ENCODE assay signal across 8 cellular contexts in the genomic region with DNA sequence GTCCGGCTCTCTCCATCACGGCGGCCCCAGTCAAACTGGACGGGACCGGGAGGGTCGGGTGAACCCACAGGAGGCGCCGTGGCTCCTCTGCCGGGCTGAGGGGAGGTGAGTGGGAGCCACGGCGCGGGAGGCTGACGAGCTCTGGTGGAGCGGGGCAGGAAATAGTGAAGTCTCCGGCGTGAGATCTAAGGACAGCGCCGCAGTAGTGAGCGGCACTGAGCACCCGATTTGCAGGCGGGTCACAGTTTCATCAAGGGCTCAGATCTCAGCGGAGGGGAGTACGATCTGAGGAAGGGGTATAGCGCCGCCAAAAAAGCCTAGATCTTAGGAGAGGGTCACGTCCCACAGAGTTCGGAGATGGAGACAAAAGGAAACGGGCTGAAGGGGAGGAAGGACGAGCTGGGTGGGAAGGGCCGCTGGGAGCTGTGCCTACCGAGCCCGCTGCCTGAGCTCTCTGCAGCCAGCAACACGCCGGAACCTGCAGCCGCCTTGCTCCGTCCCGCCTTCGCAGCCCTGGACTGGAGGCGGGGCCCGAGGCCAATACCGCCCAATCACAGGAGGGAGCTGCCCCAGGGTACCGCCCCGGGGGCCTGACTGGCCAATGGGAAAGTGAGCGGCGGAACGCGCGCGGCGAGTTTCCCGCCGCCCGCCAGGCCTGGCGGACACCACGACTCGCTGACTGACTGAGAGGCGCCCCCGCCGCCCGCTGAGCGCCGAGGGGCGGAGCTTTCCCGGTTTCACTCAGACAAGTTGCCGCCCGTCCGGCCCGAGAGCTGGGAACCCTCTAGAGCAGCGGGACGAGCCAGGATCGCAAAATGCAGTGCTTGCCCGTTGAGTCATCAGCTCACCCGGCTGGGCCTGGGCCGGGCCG. TPM values are rescaled to one million over a fixed set of nuclear protein-coding genes. Genes with fewer than 3 reads are reported as not detected.
DNase-seq lines count a peak whose midpoint lies in the region; ATAC-seq and TF ChIP-seq lines count a peak whose summit lies in the region.

No MANE protein-coding gene starts in this region.

- peak; percentile 99 for DNase-seq in ELF-1 (ENCODE audit: low read depth, low spot score)
- peak; percentile 92 for DNase-seq in H4 (ENCODE audit: low spot score)
- DNase-seq in LNCaP clone FGC (ENCODE audit: low read depth): peak; percentile 90
- peak; percentile 99 for DNase-seq in RPMI8226
- peak; percentile 95 for DNase-seq in activated T-helper 2 cell treated with anti-CD3 and anti-CD28 coated beads, Interferon-gamma antibody, Interleukin-2, Interleukin-4, amounts not matched to agents 10 μg/mL and 5 μg/mL and 100 μg/mL, durations not matched to agents 14 hours and 24 hours and 36 hours (ENCODE audit: low spot score)
- DNase-seq in fibroblast of mammary gland (ENCODE audit: low read depth): peak; percentile 97
- DNase-seq in naive thymus-derived CD8-positive, alpha-beta T cell: peak; percentile 88 to 96 (median 93)
- DNase-seq in stimulated activated naive B cell treated with anti-CD40 and anti-IgM and Interleukin-4, amounts not matched to agents 10 μg/mL and 1 μg/mL and 100 μg/mL, for 72 hours: peak; percentile 96

- H3K27ac Mint-ChIP-seq in activated T-helper 2 cell treated with anti-CD3 and anti-CD28 coated beads, Interferon-gamma antibody, Interleukin-2, Interleukin-4, amounts not matched to agents 10 μg/mL and 5 μg/mL and 100 μg/mL, durations not matched to agents 14 hours and 24 hours and 36 hours: peak overlapping the region; percentile 90
- H3K27ac Mint-ChIP-seq in naive thymus-derived CD8-positive, alpha-beta T cell: peak overlapping the region; percentile 86 to 99 (median 94)
- peak overlapping the region; percentile 98 for H3K27ac Mint-ChIP-seq in stimulated activated naive B cell treated with anti-CD40 and anti-IgM and Interleukin-4, amounts not matched to agents 10 μg/mL and 1 μg/mL and 100 μg/mL, for 72 hours

- no peak for TF ChIP-seq CTCF in LNCaP clone FGC (IDR thresholded peaks at IDR 0.05; ENCODE audit: control insufficient read depth, extremely low read depth, insufficient read depth)
- no peak for TF ChIP-seq CTCF in fibroblast of mammary gland (conservative IDR thresholded peaks at IDR 0.05; ENCODE audit: control insufficient read depth, insufficient read depth, low read depth, low read length)

- no peaks in the 10 kb centered on the region for H3K27me3 Mint-ChIP-seq in activated T-helper 2 cell treated with anti-CD3 and anti-CD28 coated beads, Interferon-gamma antibody, Interleukin-2, Interleukin-4, amounts not matched to agents 10 μg/mL and 5 μg/mL and 100 μg/mL, durations not matched to agents 14 hours and 24 hours and 36 hours (ENCODE audit: low read depth)
- H3K27me3 Mint-ChIP-seq in naive thymus-derived CD8-positive, alpha-beta T cell: no peaks in the 10 kb centered on the region
- no peaks in the 10 kb centered on the region for H3K27me3 Mint-ChIP-seq in stimulated activated naive B cell treated with anti-CD40 and anti-IgM and Interleukin-4, amounts not matched to agents 10 μg/mL and 1 μg/mL and 100 μg/mL, for 72 hours

- intact Hi-C loops in activated T-helper 2 cell treated with anti-CD3 and anti-CD28 coated beads, Interferon-gamma antibody, Interleukin-2, Interleukin-4, amounts not matched to agents 10 μg/mL and 5 μg/mL and 100 μg/mL, durations not matched to agents 14 hours and 24 hours and 36 hours (cut with micrococcal nuclease): loop anchor here (1.0 to 5.0 kb wide), 4 partner anchors 13 to 283 kb away; no protein-coding TSS in a partner anchor

- H3K9me3 Mint-ChIP-seq in activated T-helper 2 cell treated with anti-CD3 and anti-CD28 coated beads, Interferon-gamma antibody, Interleukin-2, Interleukin-4, amounts not matched to agents 10 μg/mL and 5 μg/mL and 100 μg/mL, durations not matched to agents 14 hours and 24 hours and 36 hours: no peaks in the 10 kb centered on the region
- no peaks in the 10 kb centered on the region for H3K9me3 Mint-ChIP-seq in naive thymus-derived CD8-positive, alpha-beta T cell
- H3K9me3 Mint-ChIP-seq in stimulated activated naive B cell treated with anti-CD40 and anti-IgM and Interleukin-4, amounts not matched to agents 10 μg/mL and 1 μg/mL and 100 μg/mL, for 72 hours: no peaks in the 10 kb centered on the region

- peak; percentile 92 to 94 for ATAC-seq in naive thymus-derived CD8-positive, alpha-beta T cell
- ATAC-seq in stimulated activated naive B cell treated with anti-CD40 and anti-IgM and Interleukin-4, amounts not matched to agents 10 μg/mL and 1 μg/mL and 100 μg/mL, for 72 hours (replicated peaks): peak; percentile 93

- peak overlapping the region; percentile 78 for H3K4me3 ChIP-seq in LNCaP clone FGC (ENCODE audit: low read depth, low read length)
- peak overlapping the region; percentile 59 for H3K4me3 ChIP-seq in fibroblast of mammary gland (ENCODE audit: control insufficient read depth, low read depth, low read length)

- POLR2A ChIA-PET in naive thymus-derived CD8-positive, alpha-beta T cell (lab: Charles Lee): interaction anchor here (0.5 to 2.1 kb wide), 20 partner anchors 9 to 1619 kb away, joined by 3 to 23 read pairs (median 4); a partner anchor contains a TSS

- H3K4me3 Mint-ChIP-seq in activated T-helper 2 cell treated with anti-CD3 and anti-CD28 coated beads, Interferon-gamma antibody, Interleukin-2, Interleukin-4, amounts not matched to agents 10 μg/mL and 5 μg/mL and 100 μg/mL, durations not matched to agents 14 hours and 24 hours and 36 hours (ENCODE audit: low read depth): peak overlapping the region; percentile 93
- H3K4me3 Mint-ChIP-seq in naive thymus-derived CD8-positive, alpha-beta T cell: peak overlapping the region; percentile 87 to 100 (median 98)
- peak overlapping the region; percentile 97 to 99 for H3K4me3 Mint-ChIP-seq in stimulated activated naive B cell treated with anti-CD40 and anti-IgM and Interleukin-4, amounts not matched to agents 10 μg/mL and 1 μg/mL and 100 μg/mL, for 72 hours

- H3K4me1 Mint-ChIP-seq in activated T-helper 2 cell treated with anti-CD3 and anti-CD28 coated beads, Interferon-gamma antibody, Interleukin-2, Interleukin-4, amounts not matched to agents 10 μg/mL and 5 μg/mL and 100 μg/mL, durations not matched to agents 14 hours and 24 hours and 36 hours (ENCODE audit: low read depth): peaks cover 20% of the 10 kb centered on the region
- peaks cover 10 to 29% (median 24%) of the 10 kb centered on the region in 4 donors for H3K4me1 Mint-ChIP-seq in naive thymus-derived CD8-positive, alpha-beta T cell
- peaks cover 17 to 32% of the 10 kb centered on the region in 2 donors for H3K4me1 Mint-ChIP-seq in stimulated activated naive B cell treated with anti-CD40 and anti-IgM and Interleukin-4, amounts not matched to agents 10 μg/mL and 1 μg/mL and 100 μg/mL, for 72 hours

- no peaks in the 10 kb centered on the region for H3K36me3 Mint-ChIP-seq in activated T-helper 2 cell treated with anti-CD3 and anti-CD28 coated beads, Interferon-gamma antibody, Interleukin-2, Interleukin-4, amounts not matched to agents 10 μg/mL and 5 μg/mL and 100 μg/mL, durations not matched to agents 14 hours and 24 hours and 36 hours (ENCODE audit: low read depth)
- H3K36me3 Mint-ChIP-seq in naive thymus-derived CD8-positive, alpha-beta T cell: no peaks in the 10 kb centered on the region
- peaks cover 0 to 2% of the 10 kb centered on the region in 2 donors for H3K36me3 Mint-ChIP-seq in stimulated activated naive B cell treated with anti-CD40 and anti-IgM and Interleukin-4, amounts not matched to agents 10 μg/mL and 1 μg/mL and 100 μg/mL, for 72 hours

RNA-seq across cellular contexts. Expression of a gene that starts 1.9 kb away (rescaled TPM):
- 0.53 and 1.0 TPM in 2 replicates for total RNA-seq in H4 (2014; rRNA removed; shearing (Covaris generic))
- 0.32 and 0.62 TPM in 2 replicates for total RNA-seq in activated T-helper 2 cell treated with anti-CD3 and anti-CD28 coated beads, Interferon-gamma antibody, Interleukin-2, Interleukin-4, amounts not matched to agents 10 μg/mL and 5 μg/mL and 100 μg/mL, durations not matched to agents 14 hours and 24 hours and 36 hours
- under 1 TPM; 0.38 to 0.47 TPM for total RNA-seq in naive thymus-derived CD8-positive, alpha-beta T cell
- not detected for polyA plus RNA-seq in naive thymus-derived CD8-positive, alpha-beta T cell

RNA-seq across cellular contexts. Expression of a gene that starts 25.2 kb away (rescaled TPM):
- total RNA-seq in H4 (2014; rRNA removed; shearing (Covaris generic)): 13.0 and 14.2 TPM in 2 replicates
- 36.0 and 43.1 TPM in 2 replicates for total RNA-seq in activated T-helper 2 cell treated with anti-CD3 and anti-CD28 coated beads, Interferon-gamma antibody, Interleukin-2, Interleukin-4, amounts not matched to agents 10 μg/mL and 5 μg/mL and 100 μg/mL, durations not matched to agents 14 hours and 24 hours and 36 hours
- 10 to 100 TPM; 30.3 to 35.4 TPM for total RNA-seq in naive thymus-derived CD8-positive, alpha-beta T cell
- polyA plus RNA-seq in naive thymus-derived CD8-positive, alpha-beta T cell: 10 to 100 TPM in 2 of 3 donors, 1 to 10 TPM in 1; 9.7 to 14.8 (median 12.5) TPM

RNA-seq across cellular contexts. Expression of a gene that starts 35.4 kb away (rescaled TPM):
- total RNA-seq in H4 (2014; rRNA removed; shearing (Covaris generic)): 5.1 and 15.9 TPM in 2 replicates
- 12.7 and 14.9 TPM in 2 replicates for total RNA-seq in activated T-helper 2 cell treated with anti-CD3 and anti-CD28 coated beads, Interferon-gamma antibody, Interleukin-2, Interleukin-4, amounts not matched to agents 10 μg/mL and 5 μg/mL and 100 μg/mL, durations not matched to agents 14 hours and 24 hours and 36 hours
- total RNA-seq in naive thymus-derived CD8-positive, alpha-beta T cell: 10 to 100 TPM; 26.4 to 30.3 TPM
- 10 to 100 TPM; 10.9 to 15.2 (median 11.5) TPM for polyA plus RNA-seq in naive thymus-derived CD8-positive, alpha-beta T cell

RNA-seq across cellular contexts. Expression of a gene that starts 38.4 kb away (rescaled TPM):
- total RNA-seq in H4 (2014; rRNA removed; shearing (Covaris generic)): 13.8 and 15.9 TPM in 2 replicates
- 62.7 and 64.3 TPM in 2 replicates for total RNA-seq in activated T-helper 2 cell treated with anti-CD3 and anti-CD28 coated beads, Interferon-gamma antibody, Interleukin-2, Interleukin-4, amounts not matched to agents 10 μg/mL and 5 μg/mL and 100 μg/mL, durations not matched to agents 14 hours and 24 hours and 36 hours
- 10 to 100 TPM; 29.9 to 37.4 TPM for total RNA-seq in naive thymus-derived CD8-positive, alpha-beta T cell
- 10 to 100 TPM in 2 of 3 donors, 1 to 10 TPM in 1; 4.6 to 17.2 (median 12.8) TPM for polyA plus RNA-seq in naive thymus-derived CD8-positive, alpha-beta T cell

RNA-seq across cellular contexts. Expression of a gene that starts 48.9 kb away (rescaled TPM):
- not detected in 2 replicates for total RNA-seq in H4 (2014; rRNA removed; shearing (Covaris generic))
- not detected in 2 replicates for total RNA-seq in activated T-helper 2 cell treated with anti-CD3 and anti-CD28 coated beads, Interferon-gamma antibody, Interleukin-2, Interleukin-4, amounts not matched to agents 10 μg/mL and 5 μg/mL and 100 μg/mL, durations not matched to agents 14 hours and 24 hours and 36 hours
- not detected for total RNA-seq in naive thymus-derived CD8-positive, alpha-beta T cell
- polyA plus RNA-seq in naive thymus-derived CD8-positive, alpha-beta T cell: under 1 TPM in 1 of 3 donors, not detected in 2; 0.18 TPM

Comparison
In these comparisons a context has a peak if more than half of its experiments do, and no peak if none do; other contexts are left out.
1. Peak in every context shown above with its lines: DNase-seq, ATAC-seq and H3K4me3 ChIP-seq.